ENCODE assay signal across 16 cellular contexts in the genomic region with DNA sequence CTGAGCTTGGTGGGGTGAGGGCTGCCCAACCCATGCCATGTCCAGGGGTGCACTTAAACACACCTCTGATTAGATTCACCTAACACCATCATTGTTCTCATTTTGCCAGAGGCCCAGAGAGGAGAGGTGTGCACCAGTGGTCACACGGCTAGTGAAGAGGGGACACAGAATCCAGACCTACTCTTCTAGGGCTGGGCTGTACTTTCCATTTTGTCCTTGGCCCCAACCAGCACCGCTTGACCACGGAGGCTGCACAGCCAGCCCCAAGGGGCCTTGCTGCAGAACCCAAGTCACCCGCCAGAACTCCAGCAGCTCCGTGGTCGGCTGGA. TPM values are rescaled to one million over a fixed set of nuclear protein-coding genes. Genes with fewer than 3 reads are reported as not detected.
DNase-seq lines count a peak whose midpoint lies in the region; ATAC-seq, FAIRE-seq and TF ChIP-seq lines count a peak whose summit lies in the region.
"Had no signal": no experiment of that assay in that cellular context is flagged by ENCODE, and none has a peak within 500 bp of the region (broad histone marks: within the 10 kb centered on the region; RNA-seq: fewer than 3 reads in every experiment).

No MANE protein-coding gene starts in this region.

- TF ChIP-seq POLR2A in H1 (IDR thresholded peaks at IDR 0.05; ENCODE audit: control extremely low read depth in 1 of 2, low read depth in 2 of 2, low read length in 2 of 2) (no peak), suprapubic skin (IDR thresholded peaks at IDR 0.05) (no peak), sigmoid colon (IDR thresholded peaks at IDR 0.05) (no peak)

- no peak overlapping the region for H2AK5ac ChIP-seq in H1 (ENCODE audit: low read depth, low read length)

- H3K4me1 ChIP-seq in H1 (replicated peaks in 1 of 4; ENCODE audit: control insufficient read depth in 3 of 4, insufficient read depth in 4 of 4, low read length in 3 of 4) (no peaks in the 10 kb centered on the region), suprapubic skin (no peaks in the 10 kb centered on the region), BE2C (no peaks in the 10 kb centered on the region), sigmoid colon (no peaks in the 10 kb centered on the region)
- H3K4me1 ChIP-seq: right lobe of liver, SJSA1 had no signal

- TF ChIP-seq CTCF in GM12865 (IDR thresholded peaks at IDR 0.05; ENCODE audit: insufficient read depth, low read depth, low read length, missing control alignments), result no peak
- TF ChIP-seq CTCF in H1 (IDR thresholded peaks at IDR 0.05; ENCODE audit: control extremely low read depth in 1 of 3, insufficient read depth in 1 of 3, low read depth in 1 of 3, low read length in 3 of 3), result no peak
- TF ChIP-seq CTCF in suprapubic skin (IDR thresholded peaks at IDR 0.05), result no peak
- no peak for TF ChIP-seq CTCF in BE2C (IDR thresholded peaks at IDR 0.05; ENCODE audit: low read depth, low read length)
- no peak for TF ChIP-seq CTCF in sigmoid colon (IDR thresholded peaks at IDR 0.05)

- no peak overlapping the region for H2BK120ac ChIP-seq in H1 (replicated peaks; ENCODE audit: low read depth, low read length)

- POLR2A ChIA-PET in H1 (lab: Charles Lee; ENCODE audit: partially characterized antibody), result interaction anchor here (0.7 kb wide), 1 partner anchor 180 kb away, joined by 3 read pairs; no protein-coding TSS in a partner anchor

- CTCF ChIA-PET in H1 (lab: Charles Lee; ENCODE audit: partially characterized antibody), result no interaction called here

- H2BK12ac ChIP-seq in H1 (ENCODE audit: low read depth, low read length), result no peak overlapping the region

- intact Hi-C loops in sigmoid colon (cut with DNase I), result no loop called here

- H3K4me3 ChIP-seq in GM12865 (ENCODE audit: low read depth, low read length) (peak overlapping the region; percentile 86), H1 (ENCODE audit: extremely low read depth in 1 of 4, insufficient read depth in 2 of 4, low read depth in 3 of 4, low read length in 4 of 4) (no peak overlapping the region), suprapubic skin (no peak overlapping the region), BE2C (ENCODE audit: low read depth, low read length) (no peak overlapping the region), sigmoid colon (peak overlapping the region in 1 of 4 donors; percentile 25)
- H3K4me3 ChIP-seq: ovary, SJSA1 had no signal

- H2BK15ac ChIP-seq in H1 (ENCODE audit: low read length), result no peak overlapping the region

- H3K56ac ChIP-seq in H1 (replicated peaks; ENCODE audit: insufficient read length, low read depth, low read length), result no peak overlapping the region

- FAIRE-seq in H1 (lab: Jason Lieb, UNC), result no peak
- FAIRE-seq: G401.6 had no signal

- 0 out of 2 replicates have a peak overlapping the region, but pooled peaks have one; percentile 62 for H4K8ac ChIP-seq in H1 (ENCODE audit: extremely low read depth, insufficient read depth, low read length)

- no peak overlapping the region for H3K27ac ChIP-seq in H1 (ENCODE audit: low read depth, low read length)
- peak overlapping the region; percentile 49 for H3K27ac ChIP-seq in suprapubic skin
- H3K27ac ChIP-seq in sigmoid colon, result no peak overlapping the region
- H3K27ac ChIP-seq: ovary, SJSA1 had no signal

- TF ChIP-seq RAD21 in H1 (IDR thresholded peaks at IDR 0.05 in 1 of 2, conservative IDR thresholded peaks at IDR 0.05 in 1 of 2; ENCODE audit: low read depth in 2 of 2, low read length in 2 of 2), result no peak

- TF ChIP-seq EP300 in H1 (IDR thresholded peaks at IDR 0.05; ENCODE audit: borderline replicate concordance in 1 of 2, low read depth in 2 of 2, low read length in 2 of 2), result no peak
- no peak for TF ChIP-seq EP300 in suprapubic skin (IDR thresholded peaks at IDR 0.05)
- TF ChIP-seq EP300 in sigmoid colon (IDR thresholded peaks at IDR 0.05), result no peak

- no peak overlapping the region for H3K14ac ChIP-seq in H1 (ENCODE audit: insufficient read length)

- no peak overlapping the region for H3K4me2 ChIP-seq in H1 (ENCODE audit: insufficient read depth in 1 of 2, low read depth in 2 of 2, low read length in 2 of 2)

- 90% methylated on average over 6 of the region's 6 CpGs; no CpG with 5 or more reads in 1 of the 2 experiments for WGBS in H1 (ENCODE audit: extremely low coverage in 1 of 2, insufficient coverage in 1 of 2, insufficient read length in 1 of 2, insufficient replicate concordance in 2 of 2, low coverage in 1 of 2, low lambda C conversion rate in 2 of 2, missing lambda C conversion rate in 1 of 2), 2 experiments
- WGBS in suprapubic skin, result 83% methylated on average over 4 of the region's 6 CpGs
- WGBS in sigmoid colon, 2 donors, result 58 to 85% methylated on average over 6 of the region's 6 CpGs

- H3K79me1 ChIP-seq in H1 (ENCODE audit: low read depth, low read length), result no peaks in the 10 kb centered on the region

- H4K20me1 ChIP-seq in H1 (replicated peaks in 1 of 2; ENCODE audit: control insufficient read depth in 1 of 2, insufficient read depth in 2 of 2, low read length in 2 of 2), result no peaks in the 10 kb centered on the region

- peak; percentile 7 for ATAC-seq in HG03108 (IDR thresholded peaks at IDR 0.05; ENCODE audit: unreplicated experiment)

- no peak overlapping the region for H3K23ac ChIP-seq in H1 (ENCODE audit: insufficient read length)

- H3K4ac ChIP-seq in H1 (replicated peaks; ENCODE audit: insufficient read length, low read depth, low read length), result no peak overlapping the region

- no peaks in the 10 kb centered on the region for H3K9me3 ChIP-seq in H1 (ENCODE audit: insufficient read depth in 2 of 2, low read depth in 1 of 2, low read length in 1 of 2)
- no peaks in the 10 kb centered on the region for H3K9me3 ChIP-seq in suprapubic skin
- no peaks in the 10 kb centered on the region for H3K9me3 ChIP-seq in BE2C
- H3K9me3 ChIP-seq in sigmoid colon, result no peaks in the 10 kb centered on the region
- H3K9me3 ChIP-seq: ovary, right lobe of liver, SJSA1 had no signal

- no peaks in the 10 kb centered on the region for H3K36me3 ChIP-seq in H1 (ENCODE audit: control insufficient read depth in 2 of 4, insufficient read depth in 4 of 4, low read length in 3 of 4)
- no peaks in the 10 kb centered on the region for H3K36me3 ChIP-seq in suprapubic skin
- H3K36me3 ChIP-seq in BE2C, result no peaks in the 10 kb centered on the region
- H3K36me3 ChIP-seq in sigmoid colon, result no peaks in the 10 kb centered on the region
- H3K36me3 ChIP-seq: ovary, right lobe of liver, SJSA1 had no signal

- no peaks in the 10 kb centered on the region for H3K23me2 ChIP-seq in H1 (ENCODE audit: low read depth, low read length)

- no peak overlapping the region for H2BK5ac ChIP-seq in H1 (ENCODE audit: low read depth, low read length)

- H4K5ac ChIP-seq in H1 (ENCODE audit: insufficient read length, low read depth, low read length), result no peak overlapping the region

- H3K27me3 ChIP-seq in H1 (replicated peaks in 1 of 4; ENCODE audit: control insufficient read depth in 3 of 4, extremely low read depth in 1 of 4, insufficient read depth in 3 of 4, low read length in 3 of 4) (no peaks in the 10 kb centered on the region), suprapubic skin (no peaks in the 10 kb centered on the region), BE2C (no peaks in the 10 kb centered on the region), sigmoid colon (no peaks in the 10 kb centered on the region)
- H3K27me3 ChIP-seq: dorsolateral prefrontal cortex, ovary, right lobe of liver had no signal

- no peaks in the 10 kb centered on the region for H3K79me2 ChIP-seq in H1 (ENCODE audit: control insufficient read depth in 1 of 2, insufficient read depth in 2 of 2, low read length in 2 of 2)

- no peak overlapping the region for H3K18ac ChIP-seq in H1 (ENCODE audit: extremely low read depth, low read length)

- no peak overlapping the region for H3K9ac ChIP-seq in H1 (replicated peaks in 1 of 4; ENCODE audit: extremely low read depth in 1 of 4, low read depth in 3 of 4, low read length in 3 of 4)

- no peak overlapping the region for H4K91ac ChIP-seq in H1 (replicated peaks; ENCODE audit: insufficient read length, low read length)

- 0 out of 2 replicates have a peak overlapping the region, but pooled peaks have one; percentile 44 for H2AFZ ChIP-seq in H1 (ENCODE audit: low read length)

- H2BK20ac ChIP-seq in H1 (ENCODE audit: low read length), result no peak overlapping the region

- DNase-seq in GM12865 (ENCODE audit: low read depth), result no peak
- peak in 1 of 2 experiments; percentile 22 for DNase-seq in H1 (ENCODE audit: low read depth in 1 of 2, low spot score in 2 of 2)
- no peak for DNase-seq in suprapubic skin (ENCODE audit: low spot score in 2 of 2)
- no peak for DNase-seq in BE2C
- no peak for DNase-seq in epidermal melanocyte (ENCODE audit: insufficient read length, low spot score)
- no peak for DNase-seq in sigmoid colon
- DNase-seq: dorsolateral prefrontal cortex, GOT3, NCI-H1048, NCI-H2081, NCI-H524 treated with DMSO at 0.1 percent for 48 hours, ovary had no signal

TF ChIP-seq in H1, 55 proteins besides CTCF, POLR2A, EP300 and RAD21 (continues in another document):
- TF ChIP-seq RNF2 (IDR thresholded peaks at IDR 0.05; ENCODE audit: borderline replicate concordance, low read depth, low read length, missing control alignments, poor library complexity, severe bottlenecking) (no peak), RBBP5 (IDR thresholded peaks at IDR 0.05; ENCODE audit: borderline replicate concordance, low read depth, low read length) (no peak), BACH1 (IDR thresholded peaks at IDR 0.05; ENCODE audit: low read length) (no peak), SIRT6 (IDR thresholded peaks at IDR 0.05; ENCODE audit: low read length) (no peak), CHD2 (IDR thresholded peaks at IDR 0.05; ENCODE audit: low read length) (no peak), ZNF274 (IDR thresholded peaks at IDR 0.05; ENCODE audit: borderline replicate concordance, extremely low read depth, low read length) (no peak), TAF1 (IDR thresholded peaks at IDR 0.05; ENCODE audit: low read depth, low read length) (no peak)

RNA-seq across cellular contexts. Expression of gene WDFY4, which starts 0.2 kb away (rescaled TPM):
- total RNA-seq in H1 (2021; fragmentation: NEBNext Ultra II Directional; extraction: Animal tissue kit (Norgen Biotek cat#: 25700)), result not detected in 2 replicates
- polyA plus RNA-seq in H1 (2011; rRNA removed) (not detected in 2 replicates), sigmoid colon (10 to 100 TPM in 1 of 3 donors, 1 to 10 TPM in 1, under 1 TPM in 1; 0.60 to 18.6 (median 1.2) TPM)
- 0.04 TPM for polyA plus RNA-seq in H1 (2011; cell fraction: cytosol; rRNA removed)
- not detected for polyA plus RNA-seq in H1 (2011; cell fraction: nucleus; rRNA removed)
- not detected in 4 replicates for polyA plus RNA-seq in H1 (2012, experiment 1 of 2)
- polyA plus RNA-seq in H1 (2012, experiment 2 of 2), result not detected
- polyA plus RNA-seq in H1 (2013, experiment 1 of 2), result not detected
- polyA plus RNA-seq in H1 (2013, experiment 2 of 2), result not detected
- polyA minus RNA-seq in H1 (2011; rRNA and poly(A)+ RNA removed), result not detected in 2 replicates
- not detected for polyA minus RNA-seq in H1 (2011; cell fraction: cytosol; rRNA and poly(A)+ RNA removed)
- not detected for polyA minus RNA-seq in H1 (2011; cell fraction: nucleus; rRNA and poly(A)+ RNA removed)
- total RNA-seq in suprapubic skin (1 to 10 TPM in 2 of 4 donors, under 1 TPM in 2; 0.57 to 2.9 (median 1.0) TPM), sigmoid colon (1 to 10 TPM; 2.0 to 4.9 (median 3.3) TPM)
- not detected for polyA plus RNA-seq in BE2C (2012; ENCODE audit: insufficient read depth, insufficient read length, low read depth)
